In genomic region chr6:37017606-37018005, GRCh38 we compare ENCODE assay signal across 9 cellular contexts. TPM values are rescaled to one million over a fixed set of nuclear protein-coding genes. Genes with fewer than 3 reads are reported as not detected.
DNase-seq lines count a peak whose midpoint lies in the region; ATAC-seq and TF ChIP-seq lines count a peak whose summit lies in the region.
"Had no signal": no experiment of that assay in that cellular context is flagged by ENCODE, and none has a peak within 500 bp of the region (broad histone marks: within the 10 kb centered on the region; RNA-seq: fewer than 3 reads in every experiment).

No MANE protein-coding gene starts in this region.

- H3K9me3 ChIP-seq in PC-3 (ENCODE audit: low read length) (no peaks in the 10 kb centered on the region), esophagus muscularis mucosa (no peaks in the 10 kb centered on the region), spleen (no peaks in the 10 kb centered on the region), Caco-2 (no peaks in the 10 kb centered on the region)

- 79% methylated on average over 2 of the region's 2 CpGs for WGBS in esophagus muscularis mucosa
- WGBS in spleen, 5 donors: 67 to 100% (median 92%) methylated on average over 2 of the region's 2 CpGs

- TF ChIP-seq EP300 in esophagus muscularis mucosa (IDR thresholded peaks at IDR 0.05): no peak

- H3K27me3 ChIP-seq in PC-3 (ENCODE audit: low read length) (no peaks in the 10 kb centered on the region), esophagus muscularis mucosa (no peaks in the 10 kb centered on the region), spleen (replicated peaks in 1 of 7) (no peaks in the 10 kb centered on the region), Caco-2 (replicated peaks; ENCODE audit: control insufficient read depth, insufficient read depth, low read length) (no peaks in the 10 kb centered on the region)

- no peaks in the 10 kb centered on the region for H4K20me1 ChIP-seq in PC-3 (ENCODE audit: low read length)

- H3K4me2 ChIP-seq in PC-3 (ENCODE audit: low read length): peak overlapping the region; percentile 40

- DNase-seq in T-helper 1 cell (no peak), PC-3 (no peak), esophagus muscularis mucosa (ENCODE audit: extremely low spot score) (no peak), spleen (no peak), SIG-M5 (lab: John Stamatoyannopoulos, UW) (no peak), Caco-2 (no peak)
- DNase-seq in stimulated activated CD4-positive, alpha-beta T cell treated with anti-CD3 and anti-CD28 coated beads, Interleukin-2, amount 100 ng/mL, for 24 hours: no peak

- no peak for TF ChIP-seq POLR2A in esophagus muscularis mucosa (IDR thresholded peaks at IDR 0.05; ENCODE audit: low read depth)
- TF ChIP-seq POLR2A in spleen (IDR thresholded peaks at IDR 0.05): no peak

- no peaks in the 10 kb centered on the region for H3K9me3 Mint-ChIP-seq in T-helper 1 cell treated with Interleukin-12 subunit alpha and Interleukin-12 subunit beta and Interleukin-4 antibody, amounts not matched to agents 30 μg/mL and 1 μg/mL, for 36 hours
- H3K9me3 Mint-ChIP-seq in Caco-2 (ENCODE audit: unreplicated experiment): no peaks in the 10 kb centered on the region

- H3K4me1 Mint-ChIP-seq in T-helper 1 cell treated with Interleukin-12 subunit alpha and Interleukin-12 subunit beta and Interleukin-4 antibody, amounts not matched to agents 30 μg/mL and 1 μg/mL, for 36 hours (ENCODE audit: low read depth): peaks cover 41% of the 10 kb centered on the region
- H3K4me1 Mint-ChIP-seq in Caco-2 (ENCODE audit: low read depth, unreplicated experiment): peaks cover 16% of the 10 kb centered on the region

- H3K36me3 Mint-ChIP-seq in T-helper 1 cell treated with Interleukin-12 subunit alpha and Interleukin-12 subunit beta and Interleukin-4 antibody, amounts not matched to agents 30 μg/mL and 1 μg/mL, for 36 hours (ENCODE audit: low read depth): no peaks in the 10 kb centered on the region
- H3K36me3 Mint-ChIP-seq in Caco-2 (ENCODE audit: insufficient read depth, unreplicated experiment): no peaks in the 10 kb centered on the region

- intact Hi-C loops in PC-3 (cut with micrococcal nuclease): loop anchor here (1.0 to 2.0 kb wide), 8 partner anchors 31 to 251 kb away; partner anchors contain the start of genes C6orf89 and MTCH1
- intact Hi-C loops in esophagus muscularis mucosa (cut with DNase I): loop anchor here (5.0 kb wide), 3 partner anchors 40 to 250 kb away; partner anchors contain the start of gene C6orf89
- intact Hi-C loops in spleen (cut with DNase I; ENCODE audit: low total_unique reads): loop anchor here (2.0 to 10.0 kb wide), 2 partner anchors 133 to 191 kb away; partner anchors contain the start of gene C6orf89
- intact Hi-C loops in Caco-2 (cut with micrococcal nuclease; ENCODE audit: unreplicated experiment): loop anchor here (1.0 to 5.0 kb wide), 7 partner anchors 31 to 251 kb away; partner anchors contain the start of genes C6orf89 and MTCH1

- no peak overlapping the region for H3K9ac ChIP-seq in PC-3 (ENCODE audit: low read length)

- CTCF ChIA-PET in PC-3 (lab: Charles Lee): interaction anchor here (0.6 to 5.1 kb wide), 14 partner anchors 31 to 193 kb away, joined by 3 to 40 read pairs (median 5); partner anchors contain the start of genes C6orf89 and MTCH1
- CTCF ChIA-PET in Caco-2 (lab: Charles Lee): interaction anchor here (0.8 to 3.0 kb wide), 45 partner anchors 10 to 257 kb away, joined by 3 to 81 read pairs (median 4); partner anchors contain the start of genes C6orf89, FGD2, MTCH1 and PIM1

- H3K27ac Mint-ChIP-seq in T-helper 1 cell treated with Interleukin-12 subunit alpha and Interleukin-12 subunit beta and Interleukin-4 antibody, amounts not matched to agents 30 μg/mL and 1 μg/mL, for 36 hours: peak overlapping the region; percentile 67
- H3K27ac Mint-ChIP-seq in Caco-2 (ENCODE audit: unreplicated experiment): no peak overlapping the region

- BruUV-seq in PC-3 (replicated peaks; lab: Mats Ljungman, UMichigan) (TSS peak; percentile 37), Caco-2 (replicated peaks; lab: Mats Ljungman, UMichigan) (no TSS peak)

- H3K36me3 ChIP-seq in PC-3 (ENCODE audit: low read depth, low read length) (no peaks in the 10 kb centered on the region; the same call in 1 of the 2 replicates), esophagus muscularis mucosa (peaks cover 0 to 5% (median 0%) of the 10 kb centered on the region in 4 donors), spleen (peaks cover 0 to 100% (median 39%) of the 10 kb centered on the region in 6 donors), Caco-2 (ENCODE audit: control insufficient read depth, insufficient read depth, low read length) (no peaks in the 10 kb centered on the region)

- H3K27me3 Mint-ChIP-seq in T-helper 1 cell treated with Interleukin-12 subunit alpha and Interleukin-12 subunit beta and Interleukin-4 antibody, amounts not matched to agents 30 μg/mL and 1 μg/mL, for 36 hours (ENCODE audit: low read depth): no peaks in the 10 kb centered on the region
- H3K27me3 Mint-ChIP-seq in Caco-2 (ENCODE audit: insufficient read depth, unreplicated experiment): no peaks in the 10 kb centered on the region

- no peak overlapping the region for H3K4me3 ChIP-seq in PC-3 (ENCODE audit: low read length)
- H3K4me3 ChIP-seq in esophagus muscularis mucosa: no peak overlapping the region
- no peak overlapping the region for H3K4me3 ChIP-seq in spleen
- H3K4me3 ChIP-seq in Caco-2 (ENCODE audit: low read depth, low read length): no peak overlapping the region

- POLR2A ChIA-PET in PC-3 (lab: Charles Lee; ENCODE audit: unreplicated experiment) (interaction anchor here (0.6 kb wide), 1 partner anchor 225 kb away, joined by 3 read pairs; no protein-coding TSS in a partner anchor), Caco-2 (lab: Charles Lee) (interaction anchor here (1.0 to 1.7 kb wide), 3 partner anchors 31 to 145 kb away, joined by 3 to 11 read pairs (median 4); partner anchors contain the start of gene MTCH1)

- peaks cover 28% of the 10 kb centered on the region for H3K4me1 ChIP-seq in PC-3 (ENCODE audit: insufficient read depth, low read length)
- peaks cover 13 to 27% (median 23%) of the 10 kb centered on the region in 4 donors for H3K4me1 ChIP-seq in esophagus muscularis mucosa
- peaks cover 8 to 53% (median 29%) of the 10 kb centered on the region in 6 donors for H3K4me1 ChIP-seq in spleen
- peaks cover 7% of the 10 kb centered on the region for H3K4me1 ChIP-seq in Caco-2

- H3F3A ChIP-seq in PC-3 (ENCODE audit: low read length, unreplicated experiment): peaks cover under 1% of the 10 kb centered on the region

- peak overlapping the region; percentile 54 for H3K4me3 Mint-ChIP-seq in T-helper 1 cell treated with Interleukin-12 subunit alpha and Interleukin-12 subunit beta and Interleukin-4 antibody, amounts not matched to agents 30 μg/mL and 1 μg/mL, for 36 hours
- no peak overlapping the region for H3K4me3 Mint-ChIP-seq in Caco-2 (ENCODE audit: unreplicated experiment)

- peak overlapping the region; percentile 65; the same call in 1 of the 2 replicates for H2AFZ ChIP-seq in PC-3 (ENCODE audit: low read length)

- no peaks in the 10 kb centered on the region for H3K9me2 ChIP-seq in PC-3 (replicated peaks; ENCODE audit: low read length)

- no peaks in the 10 kb centered on the region for H3K79me2 ChIP-seq in PC-3 (ENCODE audit: low read length)

- H3K27ac ChIP-seq in PC-3 (ENCODE audit: low read length) (no peak overlapping the region), esophagus muscularis mucosa (replicated peaks in 1 of 4) (peak overlapping the region; percentile 47 to 73 (median 69)), spleen (peak overlapping the region in 5 of 8 donors; percentile 20 to 75 (median 56))

- no peak for ATAC-seq in PC-3

- TF ChIP-seq CTCF in PC-3 (conservative IDR thresholded peaks at IDR 0.05; ENCODE audit: low read depth, low read length) (no peak), esophagus muscularis mucosa (IDR thresholded peaks at IDR 0.05) (no peak), spleen (IDR thresholded peaks at IDR 0.05 in 8 of 11, conservative IDR thresholded peaks at IDR 0.05 in 3 of 11) (no peak), Caco-2 (IDR thresholded peaks at IDR 0.05; ENCODE audit: insufficient read depth in 1 of 2, low read depth in 1 of 2, low read length in 1 of 2, severe bottlenecking in 1 of 2, unreplicated experiment in 1 of 2) (no peak)

RNA-seq across cellular contexts. Expression of gene FGD2, which starts 12.2 kb away (rescaled TPM):
- total RNA-seq in PC-3 (2014; rRNA removed): 0.35 and 0.44 TPM in 2 replicates
- 10 to 100 TPM; 13.9 to 23.1 (median 19.3) TPM for total RNA-seq in esophagus muscularis mucosa
- 100 to 1,000 TPM; 200 to 426 (median 316) TPM for total RNA-seq in spleen
- 100 to 1,000 TPM in 1 of 3 donors, 10 to 100 TPM in 2; 63.4 to 121 (median 84.2) TPM for polyA plus RNA-seq in spleen
- not detected in 2 replicates for total RNA-seq in Caco-2 (2022)
- total RNA-seq: dermis microvascular lymphatic vessel endothelial cell had no signal

RNA-seq across cellular contexts. Expression of gene MTCH1, which starts 31.6 kb away (rescaled TPM):
- total RNA-seq in PC-3 (2014; rRNA removed) (253 and 264 TPM in 2 replicates), esophagus muscularis mucosa (100 to 1,000 TPM; 205 to 258 (median 232) TPM), spleen (100 to 1,000 TPM; 135 to 191 (median 162) TPM), Caco-2 (2022) (170 and 178 TPM in 2 replicates)
- 100 to 1,000 TPM in 2 of 3 donors, 10 to 100 TPM in 1; 87.3 to 144 (median 134) TPM for polyA plus RNA-seq in spleen

Comparison
In these comparisons a context has a peak if more than half of its experiments do, and no peak if none do; other contexts are left out.
1. RNA of gene FGD2, which starts 12.2 kb away (total RNA-seq): 200 to 426 TPM in spleen and 13.9 to 23.1 TPM in esophagus muscularis mucosa; 0.35 to 0.44 TPM in PC-3 and not detected in Caco-2; every median in the first group is over 10 times any median in the second.